In genomic region chr2:88372042-88372441, GRCh38 we compare ENCODE assay signal across 9 cellular contexts.
"Had no signal": no experiment of that assay in that cellular context is flagged by ENCODE, and none has a peak within 500 bp of the region (broad histone marks: within the 10 kb centered on the region; RNA-seq: fewer than 3 reads in every experiment).

No MANE protein-coding gene starts in this region.

- H3K27ac ChIP-seq: GM23248, HL-60, KMS-11 had no signal

- H3K4me3 ChIP-seq: GM23248, HAP-1 had no signal

- H3K27ac Mint-ChIP-seq: HFFc6 had no signal

- H3K4me2 ChIP-seq: KMS-11 had no signal

- H3K9ac ChIP-seq: GM23248, KMS-11 had no signal

- ATAC-seq: HCT116 had no signal

- H3K4me3 Mint-ChIP-seq: HFFc6 had no signal

- H3K36me3 ChIP-seq: HAP-1 had no signal

- DNase-seq: GM23248, H7, HFFc6, IMR-90, KBM-7 had no signal

- H3K9me3 ChIP-seq: HAP-1 had no signal

- H3K4me1 ChIP-seq: HAP-1 had no signal

- H2AFZ ChIP-seq: GM23248 had no signal
